13 cellular contexts compared by ENCODE assay signal in the genomic region with DNA sequence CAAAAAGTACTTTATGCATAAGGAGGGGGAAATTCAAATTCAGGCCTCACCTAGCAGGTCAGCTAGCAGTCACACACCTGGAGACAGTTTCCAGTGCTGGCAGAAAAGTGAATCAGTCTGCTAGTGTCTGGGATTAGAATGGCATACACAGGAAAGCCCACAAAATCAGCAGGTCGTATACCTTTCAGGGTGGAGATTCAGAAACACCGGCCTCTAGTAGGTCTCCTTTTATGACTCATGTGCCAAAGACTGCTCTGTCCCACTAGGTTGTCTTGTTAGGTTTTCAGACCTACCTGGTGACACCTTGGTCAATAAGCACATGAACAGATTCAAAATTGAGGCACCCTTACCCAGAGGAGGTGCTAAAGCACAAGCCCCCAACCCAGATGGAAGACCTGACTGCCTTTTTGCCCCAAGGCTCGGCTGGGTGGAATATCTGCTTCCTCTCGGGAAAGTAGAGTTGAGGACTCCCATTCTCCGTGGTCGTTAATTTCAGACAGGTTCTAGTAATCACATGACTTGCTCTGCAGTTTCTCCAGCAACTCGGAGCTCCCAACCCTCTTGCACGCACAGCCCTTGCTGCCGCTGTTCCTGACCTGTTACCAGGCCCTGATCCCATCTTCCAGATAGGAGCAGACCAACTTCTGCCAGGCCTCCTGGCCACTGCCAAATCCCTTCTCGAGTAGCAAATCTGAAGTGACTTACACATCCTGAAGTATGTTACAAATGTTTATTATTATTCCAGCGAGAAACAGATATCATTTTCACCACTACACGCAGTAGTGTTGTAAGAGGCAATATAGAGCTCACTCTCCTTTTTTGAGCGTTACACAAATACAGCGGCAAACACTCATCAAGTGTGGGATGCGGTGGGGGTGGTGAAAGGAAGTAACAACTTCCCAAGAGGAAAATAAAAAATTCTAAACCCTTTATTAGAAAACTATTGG. TPM values are rescaled to one million over a fixed set of nuclear protein-coding genes. Genes with fewer than 3 reads are reported as not detected.
DNase-seq lines count a peak whose midpoint lies in the region; ATAC-seq and TF ChIP-seq lines count a peak whose summit lies in the region.
"Had no signal": no experiment of that assay in that cellular context is flagged by ENCODE, and none has a peak within 500 bp of the region (broad histone marks: within the 10 kb centered on the region; RNA-seq: fewer than 3 reads in every experiment).

No MANE protein-coding gene starts in this region.

- no peak for TF ChIP-seq CTCF in fibroblast of mammary gland (conservative IDR thresholded peaks at IDR 0.05; ENCODE audit: control insufficient read depth, insufficient read depth, low read depth, low read length)

- no peak overlapping the region for H3K4me3 ChIP-seq in fibroblast of mammary gland (ENCODE audit: control insufficient read depth, low read depth, low read length)

- H3K27ac ChIP-seq in temporal lobe (ENCODE audit: low read depth, low read length), result peak overlapping the region; percentile 75
- H3K27ac ChIP-seq: parathyroid adenoma had no signal

- no peak overlapping the region for H3K4me3 Mint-ChIP-seq in activated naive CD4-positive, alpha-beta T cell treated with anti-CD3 and anti-CD28 coated beads, Interleukin-2, amount 10 ng/mL, durations not matched to agents 7 days and 5 days
- H3K4me3 Mint-ChIP-seq in activated CD4-positive, alpha-beta memory T cell treated with anti-CD3 and anti-CD28 coated beads for 36 hours, result no peak overlapping the region

- DNase-seq in activated naive CD4-positive, alpha-beta T cell treated with anti-CD3 and anti-CD28 coated beads, Interleukin-2, amount 10 ng/mL, durations not matched to agents 7 days and 5 days, result no peak
- no peak for DNase-seq in activated naive CD4-positive, alpha-beta T cell (lab: John Stamatoyannopoulos, UW)
- no peak for DNase-seq in activated CD4-positive, alpha-beta memory T cell treated with anti-CD3 and anti-CD28 coated beads for 36 hours
- peak; percentile 51 for DNase-seq in fibroblast of mammary gland (ENCODE audit: low read depth)
- DNase-seq in NCI-H2227 treated with DMSO at 0.1 percent for 48 hours (lab: John Stamatoyannopoulos, UW), result no peak
- DNase-seq: GOT3; Kasumi-1; stimulated activated naive CD4-positive, alpha-beta T cell treated with Interleukin-2 at 50 U/mL for 16 hours had no signal

- CTCF ChIA-PET in activated naive CD4-positive, alpha-beta T cell treated with anti-CD3 and anti-CD28 coated beads, Interleukin-2, amount 10 ng/mL, durations not matched to agents 7 days and 5 days (lab: Charles Lee), result interaction anchor here (1.1 to 1.2 kb wide), 2 partner anchors 34 to 146 kb away, joined by 3 read pairs; no protein-coding TSS in a partner anchor
- CTCF ChIA-PET in activated CD4-positive, alpha-beta memory T cell treated with anti-CD3 and anti-CD28 coated beads for 36 hours (lab: Charles Lee), result interaction anchor here (1.0 to 1.1 kb wide), 2 partner anchors 146 to 297 kb away, joined by 3 to 4 read pairs; no protein-coding TSS in a partner anchor

- peaks cover 6% of the 10 kb centered on the region for H3K9me3 Mint-ChIP-seq in activated naive CD4-positive, alpha-beta T cell treated with anti-CD3 and anti-CD28 coated beads, Interleukin-2, amount 10 ng/mL, durations not matched to agents 7 days and 5 days
- peaks cover 4% of the 10 kb centered on the region for H3K9me3 Mint-ChIP-seq in activated CD4-positive, alpha-beta memory T cell treated with anti-CD3 and anti-CD28 coated beads for 36 hours

- H3K36me3 Mint-ChIP-seq in activated naive CD4-positive, alpha-beta T cell treated with anti-CD3 and anti-CD28 coated beads, Interleukin-2, amount 10 ng/mL, durations not matched to agents 7 days and 5 days, result peaks cover 20% of the 10 kb centered on the region
- peaks cover 8% of the 10 kb centered on the region for H3K36me3 Mint-ChIP-seq in activated CD4-positive, alpha-beta memory T cell treated with anti-CD3 and anti-CD28 coated beads for 36 hours

- no peak for ATAC-seq in HG03460 (IDR thresholded peaks at IDR 0.05; ENCODE audit: unreplicated experiment)
- no peak for ATAC-seq in activated CD4-positive, CD25-positive, alpha-beta regulatory T cell treated with anti-CD3 and anti-CD28 coated beads, Interleukin-2, amount 50 U/mL, for 24 hours
- ATAC-seq: Panc1 had no signal

- no peaks in the 10 kb centered on the region for H3K27me3 Mint-ChIP-seq in activated naive CD4-positive, alpha-beta T cell treated with anti-CD3 and anti-CD28 coated beads, Interleukin-2, amount 10 ng/mL, durations not matched to agents 7 days and 5 days
- no peaks in the 10 kb centered on the region for H3K27me3 Mint-ChIP-seq in activated CD4-positive, alpha-beta memory T cell treated with anti-CD3 and anti-CD28 coated beads for 36 hours

- POLR2A ChIA-PET in activated CD4-positive, alpha-beta memory T cell treated with anti-CD3 and anti-CD28 coated beads for 36 hours (lab: Charles Lee), result interaction anchor here (0.9 to 1.8 kb wide), 3 partner anchors 8 to 46 kb away, joined by 3 to 9 read pairs (median 3); a partner anchor contains a TSS

- H3K27ac Mint-ChIP-seq in activated naive CD4-positive, alpha-beta T cell treated with anti-CD3 and anti-CD28 coated beads, Interleukin-2, amount 10 ng/mL, durations not matched to agents 7 days and 5 days, result peak overlapping the region; percentile 65
- peak overlapping the region; percentile 60 for H3K27ac Mint-ChIP-seq in activated CD4-positive, alpha-beta memory T cell treated with anti-CD3 and anti-CD28 coated beads for 36 hours

- H3K4me1 Mint-ChIP-seq in activated naive CD4-positive, alpha-beta T cell treated with anti-CD3 and anti-CD28 coated beads, Interleukin-2, amount 10 ng/mL, durations not matched to agents 7 days and 5 days, result peaks cover 58% of the 10 kb centered on the region
- peaks cover 52% of the 10 kb centered on the region for H3K4me1 Mint-ChIP-seq in activated CD4-positive, alpha-beta memory T cell treated with anti-CD3 and anti-CD28 coated beads for 36 hours (ENCODE audit: low read depth)

- intact Hi-C loops in activated CD4-positive, alpha-beta memory T cell treated with anti-CD3 and anti-CD28 coated beads for 36 hours (cut with micrococcal nuclease), result loop anchor here (5.0 kb wide), 1 partner anchor 100 kb away; no protein-coding TSS in a partner anchor

RNA-seq across cellular contexts. Expression of a gene that starts 46.6 kb away (rescaled TPM):
- total RNA-seq in activated CD4-positive, alpha-beta memory T cell treated with anti-CD3 and anti-CD28 coated beads for 36 hours, result 1 to 10 TPM; 4.7 to 5.6 TPM
- 47.9 TPM for total RNA-seq in temporal lobe
